31 cellular contexts compared by ENCODE assay signal in the genomic region with DNA sequence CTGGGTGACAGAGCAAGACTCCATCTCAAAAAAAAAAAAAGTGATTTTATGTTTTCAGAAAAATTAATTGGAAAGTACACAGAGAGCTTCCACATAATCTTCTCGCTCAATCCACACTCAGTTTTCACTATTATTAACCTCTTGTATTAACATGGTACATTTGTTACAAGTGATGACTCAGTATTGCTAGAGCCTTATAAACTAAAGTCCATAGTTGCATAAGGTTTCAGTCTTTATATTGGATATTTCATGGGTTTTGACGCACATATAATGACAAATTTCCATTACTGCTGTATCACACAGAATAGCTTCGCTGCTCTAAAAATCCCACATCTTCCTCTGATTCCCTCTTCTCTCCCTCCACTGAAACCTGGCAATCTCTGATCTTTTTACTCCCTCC.
"Had no signal": no experiment of that assay in that cellular context is flagged by ENCODE, and none has a peak within 500 bp of the region (broad histone marks: within the 10 kb centered on the region; RNA-seq: fewer than 3 reads in every experiment).

No MANE protein-coding gene starts in this region.

- H3K79me2 ChIP-seq: hepatocyte had no signal

- H3K4me2 ChIP-seq: hepatocyte had no signal

- H3K4me1 Mint-ChIP-seq: naive thymus-derived CD4-positive, alpha-beta T cell; neural crest cell; stimulated activated naive B cell treated with anti-CD40 and anti-IgM and Interleukin-4, amounts not matched to agents 10 μg/mL and 1 μg/mL and 100 μg/mL, for 72 hours had no signal

- H3K27ac ChIP-seq: hepatocyte, lower lobe of right lung, pancreas, prostate gland, skin epidermis, stomach, testis, thyroid gland, transverse colon, upper lobe of left lung, vagina had no signal

- DNase-seq: islet precursor cell; left ventricle myocardium superior; lower lobe of right lung; mammary epithelial cell; mesendoderm; naive thymus-derived CD4-positive, alpha-beta T cell; nucleus accumbens; pancreas; posterior cingulate gyrus; retina; right cardiac atrium; stimulated activated CD4-positive, alpha-beta T cell treated with anti-CD3 and anti-CD28 coated beads, Interleukin-12 subunit alpha, Interleukin-12 subunit beta, amount 100 ng/mL, for 4 hours; stimulated activated CD4-positive, alpha-beta T cell treated with anti-CD3 and anti-CD28 coated beads, Interleukin-15, amount 100 ng/mL, for 24 hours; stimulated activated CD4-positive, alpha-beta T cell treated with anti-CD3 and anti-CD28 coated beads, Interleukin-2, amount 100 ng/mL, for 24 hours; stimulated activated CD4-positive, alpha-beta T cell treated with anti-CD3 and anti-CD28 coated beads, Interleukin-4, amount 100 ng/mL, for 1 hour; stimulated activated naive B cell treated with anti-CD40 and anti-IgM and Interleukin-4, amounts not matched to agents 10 μg/mL and 1 μg/mL and 100 μg/mL, for 72 hours; stimulated activated naive CD8-positive, alpha-beta T cell treated with anti-CD3 and anti-CD28 coated beads, Interleukin-15, Interleukin-2, amounts not matched to agents 100 U/mL and 50 U/mL, for 24 hours; stomach; testis; thyroid gland; transverse colon; upper lobe of left lung had no signal

- H3K36me3 ChIP-seq: lower lobe of right lung, pancreas, prostate gland, stomach, thyroid gland, transverse colon, upper lobe of left lung, vagina had no signal

- H3K4me1 ChIP-seq: lower lobe of right lung, pancreas, prostate gland, stomach, testis, thyroid gland, upper lobe of left lung, vagina had no signal

- H2AFZ ChIP-seq: hepatocyte had no signal

- ATAC-seq: left lobe of liver; left ventricle myocardium superior; lower lobe of right lung; naive thymus-derived CD4-positive, alpha-beta T cell; natural killer cell treated with Interleukin-12 subunit alpha and Interleukin-12 subunit beta and Interleukin-15 and Interleukin-18, amount 100 ng/mL, for 72 hours; pancreas; right cardiac atrium; sciatic nerve; stimulated activated naive B cell treated with anti-CD40 and anti-IgM and Interleukin-4, amounts not matched to agents 10 μg/mL and 1 μg/mL and 100 μg/mL, for 72 hours; stimulated activated naive CD8-positive, alpha-beta T cell treated with anti-CD3 and anti-CD28 coated beads, Interleukin-15, Interleukin-2, amounts not matched to agents 100 U/mL and 50 U/mL, for 24 hours had no signal

- H3K27me3 ChIP-seq: hepatocyte, pancreas, stomach, testis, thyroid gland, transverse colon, upper lobe of left lung, vagina had no signal

- H3K27me3 Mint-ChIP-seq: natural killer cell treated with Interleukin-12 subunit alpha and Interleukin-12 subunit beta and Interleukin-15 and Interleukin-18, amount 100 ng/mL, for 72 hours; stimulated activated naive B cell treated with anti-CD40 and anti-IgM and Interleukin-4, amounts not matched to agents 10 μg/mL and 1 μg/mL and 100 μg/mL, for 72 hours had no signal

- H3K27ac Mint-ChIP-seq: mesothelial cell of epicardium; natural killer cell treated with Interleukin-12 subunit alpha and Interleukin-12 subunit beta and Interleukin-15 and Interleukin-18, amount 100 ng/mL, for 72 hours; stimulated activated naive B cell treated with anti-CD40 and anti-IgM and Interleukin-4, amounts not matched to agents 10 μg/mL and 1 μg/mL and 100 μg/mL, for 72 hours had no signal

- H3K36me3 Mint-ChIP-seq: mesothelial cell of epicardium; naive thymus-derived CD4-positive, alpha-beta T cell; natural killer cell treated with Interleukin-12 subunit alpha and Interleukin-12 subunit beta and Interleukin-15 and Interleukin-18, amount 100 ng/mL, for 72 hours; stimulated activated naive B cell treated with anti-CD40 and anti-IgM and Interleukin-4, amounts not matched to agents 10 μg/mL and 1 μg/mL and 100 μg/mL, for 72 hours had no signal

- H3K4me3 ChIP-seq: hepatocyte, lower lobe of right lung, pancreas, prostate gland, skin epidermis, stomach, testis, thyroid gland, transverse colon, upper lobe of left lung, vagina had no signal

- H3K9me3 ChIP-seq: lower lobe of right lung, pancreas, prostate gland, stomach, testis, thyroid gland, transverse colon, upper lobe of left lung, vagina had no signal

- H3K4me3 Mint-ChIP-seq: mesothelial cell of epicardium; naive thymus-derived CD4-positive, alpha-beta T cell; natural killer cell treated with Interleukin-12 subunit alpha and Interleukin-12 subunit beta and Interleukin-15 and Interleukin-18, amount 100 ng/mL, for 72 hours; neural crest cell; stimulated activated naive B cell treated with anti-CD40 and anti-IgM and Interleukin-4, amounts not matched to agents 10 μg/mL and 1 μg/mL and 100 μg/mL, for 72 hours had no signal

- H3K9me3 Mint-ChIP-seq: mesothelial cell of epicardium; stimulated activated naive B cell treated with anti-CD40 and anti-IgM and Interleukin-4, amounts not matched to agents 10 μg/mL and 1 μg/mL and 100 μg/mL, for 72 hours had no signal
